ENCODE assay signal across 7 cellular contexts in the genomic region with DNA sequence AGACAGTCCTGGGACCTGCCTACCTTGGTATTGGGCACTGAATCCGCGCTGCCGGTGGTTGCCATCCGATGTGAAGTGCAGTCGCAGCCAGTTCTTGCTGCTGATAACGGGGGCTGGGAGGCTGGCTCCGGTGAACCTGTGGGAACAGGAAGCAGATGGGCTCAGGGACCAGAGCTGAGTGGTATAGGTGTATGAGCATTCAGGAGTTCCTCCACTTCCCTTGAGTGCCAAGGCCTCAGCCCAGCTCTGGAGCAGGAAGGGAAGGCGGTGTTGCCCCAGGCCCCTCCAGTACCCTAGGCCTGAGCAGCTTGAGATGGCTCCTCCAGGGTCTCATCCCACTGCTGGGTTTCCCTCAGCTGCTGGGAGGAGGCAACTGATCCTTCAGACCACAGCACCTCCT. TPM values are rescaled to one million over a fixed set of nuclear protein-coding genes. Genes with fewer than 3 reads are reported as not detected.
"Had no signal": no experiment of that assay in that cellular context is flagged by ENCODE, and none has a peak within 500 bp of the region (broad histone marks: within the 10 kb centered on the region; RNA-seq: fewer than 3 reads in every experiment).

No MANE protein-coding gene starts in this region.

- H3K4me1 Mint-ChIP-seq: IgD-negative memory B cell had no signal

- H3K36me3 Mint-ChIP-seq: IgD-negative memory B cell had no signal

- H3K4me3 ChIP-seq: K562 had no signal

- H3K27ac Mint-ChIP-seq: IgD-negative memory B cell had no signal

- DNase-seq: IMR-90, KBM-7, KG1 had no signal

- H3K27ac ChIP-seq: HL-60 had no signal

- H3K4me3 Mint-ChIP-seq: IgD-negative memory B cell had no signal

- H3K9me3 Mint-ChIP-seq: IgD-negative memory B cell had no signal

- ATAC-seq: HepG2, K562 had no signal

RNA-seq across cellular contexts. Expression of a gene that starts 17.0 kb away (rescaled TPM):
- polyA plus RNA-seq: HepG2, IgD-negative memory B cell, IMR-90, K562 had no signal
